ENCODE assay signal across 1 cellular context in the genomic region with DNA sequence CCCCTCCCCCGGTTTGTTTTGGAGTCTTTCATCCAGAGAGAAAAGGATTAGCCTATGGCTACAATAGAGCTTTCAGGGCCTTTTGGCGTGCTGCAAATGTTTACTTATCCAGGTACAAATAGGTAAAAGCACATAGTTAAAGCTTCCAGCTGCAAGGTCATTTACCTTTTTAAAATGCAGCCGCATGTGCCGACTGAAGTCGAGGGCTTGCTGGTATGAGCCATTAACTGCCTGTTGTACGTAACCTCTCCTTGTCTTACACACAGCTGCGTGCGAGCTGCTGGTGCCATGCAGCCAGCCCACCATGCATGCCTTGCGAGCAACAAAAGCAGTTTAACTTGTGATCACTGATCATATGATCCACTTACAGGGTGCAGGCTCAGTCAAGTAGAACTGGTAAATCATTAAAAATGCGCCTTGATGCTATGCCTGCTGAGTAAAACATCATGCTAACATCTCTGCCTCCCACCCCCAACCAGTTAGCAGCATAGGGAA.
TF ChIP-seq lines count a peak whose summit lies in the region.

No MANE protein-coding gene starts in this region.

TF ChIP-seq in HepG2, 621 proteins besides CTCF, POLR2A, EP300 and RAD21 (continued from another document and continues in another):
- no peak for TF ChIP-seq KLF15 (CRISPR knock-in tag; IDR thresholded peaks at IDR 0.05; ENCODE audit: borderline replicate concordance)
- no peak for TF ChIP-seq ZNF674 (CRISPR knock-in tag; IDR thresholded peaks at IDR 0.05; ENCODE audit: low read depth)
- no peak for TF ChIP-seq ZNF777 (CRISPR knock-in tag; IDR thresholded peaks at IDR 0.05)
- no peak for TF ChIP-seq ZNF781 (CRISPR knock-in tag; IDR thresholded peaks at IDR 0.05; ENCODE audit: borderline replicate concordance, not compliant biosample characterization)
- TF ChIP-seq SALL1 (CRISPR knock-in tag; IDR thresholded peaks at IDR 0.05): peak; percentile 79
- TF ChIP-seq FOXK1 (CRISPR knock-in tag; IDR thresholded peaks at IDR 0.05; ENCODE audit: borderline replicate concordance, low read depth): no peak
- no peak for TF ChIP-seq HNF4G (IDR thresholded peaks at IDR 0.05; ENCODE audit: borderline replicate concordance, low read depth, low read length)
- TF ChIP-seq HNF4G (CRISPR knock-in tag; IDR thresholded peaks at IDR 0.05; ENCODE audit: borderline replicate concordance, low read depth): no peak
- TF ChIP-seq GATAD2A (CRISPR knock-in tag; IDR thresholded peaks at IDR 0.05): peak; percentile 71
- TF ChIP-seq ZZZ3 (CRISPR knock-in tag; IDR thresholded peaks at IDR 0.05; ENCODE audit: borderline replicate concordance): no peak
- TF ChIP-seq, protein P1, sequence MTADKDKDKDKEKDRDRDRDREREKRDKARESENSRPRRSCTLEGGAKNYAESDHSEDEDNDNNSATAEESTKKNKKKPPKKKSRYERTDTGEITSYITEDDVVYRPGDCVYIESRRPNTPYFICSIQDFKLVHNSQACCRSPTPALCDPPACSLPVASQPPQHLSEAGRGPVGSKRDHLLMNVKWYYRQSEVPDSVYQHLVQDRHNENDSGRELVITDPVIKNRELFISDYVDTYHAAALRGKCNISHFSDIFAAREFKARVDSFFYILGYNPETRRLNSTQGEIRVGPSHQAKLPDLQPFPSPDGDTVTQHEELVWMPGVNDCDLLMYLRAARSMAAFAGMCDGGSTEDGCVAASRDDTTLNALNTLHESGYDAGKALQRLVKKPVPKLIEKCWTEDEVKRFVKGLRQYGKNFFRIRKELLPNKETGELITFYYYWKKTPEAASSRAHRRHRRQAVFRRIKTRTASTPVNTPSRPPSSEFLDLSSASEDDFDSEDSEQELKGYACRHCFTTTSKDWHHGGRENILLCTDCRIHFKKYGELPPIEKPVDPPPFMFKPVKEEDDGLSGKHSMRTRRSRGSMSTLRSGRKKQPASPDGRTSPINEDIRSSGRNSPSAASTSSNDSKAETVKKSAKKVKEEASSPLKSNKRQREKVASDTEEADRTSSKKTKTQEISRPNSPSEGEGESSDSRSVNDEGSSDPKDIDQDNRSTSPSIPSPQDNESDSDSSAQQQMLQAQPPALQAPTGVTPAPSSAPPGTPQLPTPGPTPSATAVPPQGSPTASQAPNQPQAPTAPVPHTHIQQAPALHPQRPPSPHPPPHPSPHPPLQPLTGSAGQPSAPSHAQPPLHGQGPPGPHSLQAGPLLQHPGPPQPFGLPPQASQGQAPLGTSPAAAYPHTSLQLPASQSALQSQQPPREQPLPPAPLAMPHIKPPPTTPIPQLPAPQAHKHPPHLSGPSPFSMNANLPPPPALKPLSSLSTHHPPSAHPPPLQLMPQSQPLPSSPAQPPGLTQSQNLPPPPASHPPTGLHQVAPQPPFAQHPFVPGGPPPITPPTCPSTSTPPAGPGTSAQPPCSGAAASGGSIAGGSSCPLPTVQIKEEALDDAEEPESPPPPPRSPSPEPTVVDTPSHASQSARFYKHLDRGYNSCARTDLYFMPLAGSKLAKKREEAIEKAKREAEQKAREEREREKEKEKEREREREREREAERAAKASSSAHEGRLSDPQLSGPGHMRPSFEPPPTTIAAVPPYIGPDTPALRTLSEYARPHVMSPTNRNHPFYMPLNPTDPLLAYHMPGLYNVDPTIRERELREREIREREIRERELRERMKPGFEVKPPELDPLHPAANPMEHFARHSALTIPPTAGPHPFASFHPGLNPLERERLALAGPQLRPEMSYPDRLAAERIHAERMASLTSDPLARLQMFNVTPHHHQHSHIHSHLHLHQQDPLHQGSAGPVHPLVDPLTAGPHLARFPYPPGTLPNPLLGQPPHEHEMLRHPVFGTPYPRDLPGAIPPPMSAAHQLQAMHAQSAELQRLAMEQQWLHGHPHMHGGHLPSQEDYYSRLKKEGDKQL (CRISPR knock-in tag; IDR thresholded peaks at IDR 0.05; ENCODE audit: low read depth): peak; percentile 69; the same call in 1 of the 2 replicates
- TF ChIP-seq ZNF333 (CRISPR knock-in tag; IDR thresholded peaks at IDR 0.05; ENCODE audit: borderline replicate concordance): no peak
- no peak for TF ChIP-seq NAIF1 (CRISPR knock-in tag; IDR thresholded peaks at IDR 0.05; ENCODE audit: borderline replicate concordance)
- TF ChIP-seq RFX1 (IDR thresholded peaks at IDR 0.05): no peak
- TF ChIP-seq ZNF724P (CRISPR knock-in tag; IDR thresholded peaks at IDR 0.05; ENCODE audit: borderline replicate concordance): no peak
- no peak for TF ChIP-seq GPN1 (CRISPR knock-in tag; IDR thresholded peaks at IDR 0.05; ENCODE audit: borderline replicate concordance)
- TF ChIP-seq WIZ (CRISPR knock-in tag; IDR thresholded peaks at IDR 0.05): peak; percentile 29; the same call in 1 of the 2 replicates
- TF ChIP-seq ZNF891 (CRISPR knock-in tag; IDR thresholded peaks at IDR 0.05): 0 out of 2 replicates have a peak, but pooled peaks have one; percentile 57
- 0 out of 2 replicates have a peak, but pooled peaks have one; percentile 20 for TF ChIP-seq KMT2A (CRISPR knock-in tag; IDR thresholded peaks at IDR 0.05)
- TF ChIP-seq ZNF83 (CRISPR knock-in tag; IDR thresholded peaks at IDR 0.05; ENCODE audit: borderline replicate concordance): no peak
- no peak for TF ChIP-seq ZNF614 (CRISPR knock-in tag; IDR thresholded peaks at IDR 0.05; ENCODE audit: borderline replicate concordance)
- TF ChIP-seq HDAC2 (CRISPR knock-in tag; IDR thresholded peaks at IDR 0.05): no peak
- no peak for TF ChIP-seq IRF9 (CRISPR knock-in tag; IDR thresholded peaks at IDR 0.05; ENCODE audit: borderline replicate concordance)
- TF ChIP-seq ZNF704 (CRISPR knock-in tag; IDR thresholded peaks at IDR 0.05; ENCODE audit: borderline replicate concordance): no peak
- peak; percentile 47; the same call in 1 of the 2 replicates for TF ChIP-seq ZNF350 (CRISPR knock-in tag; IDR thresholded peaks at IDR 0.05; ENCODE audit: borderline replicate concordance, low read depth)
- peak; percentile 37 for TF ChIP-seq HOXA3 (CRISPR knock-in tag; IDR thresholded peaks at IDR 0.05)
- no peak for TF ChIP-seq TCF12 (IDR thresholded peaks at IDR 0.05)
- no peak for TF ChIP-seq TCF12 (CRISPR knock-in tag; IDR thresholded peaks at IDR 0.05)
- no peak for TF ChIP-seq RBM22 (optimal IDR thresholded peaks at IDR 0.05; ENCODE audit: low read length)
- TF ChIP-seq SPEN (CRISPR knock-in tag; IDR thresholded peaks at IDR 0.05; ENCODE audit: low read depth): no peak
- TF ChIP-seq ZGPAT (CRISPR knock-in tag; IDR thresholded peaks at IDR 0.05): peak; percentile 75
- TF ChIP-seq ZBTB21 (CRISPR knock-in tag; IDR thresholded peaks at IDR 0.05): no peak; the same call in 1 of the 2 replicates
- TF ChIP-seq HNF4A (CRISPR knock-in tag; IDR thresholded peaks at IDR 0.05): peak; percentile 31
- no peak for TF ChIP-seq THAP9 (CRISPR knock-in tag; IDR thresholded peaks at IDR 0.05; ENCODE audit: borderline replicate concordance)
- TF ChIP-seq ZNF20 (CRISPR knock-in tag; IDR thresholded peaks at IDR 0.05): no peak
- no peak for TF ChIP-seq ZNF18 (CRISPR knock-in tag; IDR thresholded peaks at IDR 0.05; ENCODE audit: insufficient replicate concordance)
- peak; percentile 56 for TF ChIP-seq SAP130 (CRISPR knock-in tag; IDR thresholded peaks at IDR 0.05; ENCODE audit: low read depth)
- no peak for TF ChIP-seq ZNF510 (CRISPR knock-in tag; IDR thresholded peaks at IDR 0.05; ENCODE audit: low read depth)
- TF ChIP-seq ZNF816 (CRISPR knock-in tag; IDR thresholded peaks at IDR 0.05; ENCODE audit: borderline replicate concordance): no peak
- TF ChIP-seq, protein P2, sequence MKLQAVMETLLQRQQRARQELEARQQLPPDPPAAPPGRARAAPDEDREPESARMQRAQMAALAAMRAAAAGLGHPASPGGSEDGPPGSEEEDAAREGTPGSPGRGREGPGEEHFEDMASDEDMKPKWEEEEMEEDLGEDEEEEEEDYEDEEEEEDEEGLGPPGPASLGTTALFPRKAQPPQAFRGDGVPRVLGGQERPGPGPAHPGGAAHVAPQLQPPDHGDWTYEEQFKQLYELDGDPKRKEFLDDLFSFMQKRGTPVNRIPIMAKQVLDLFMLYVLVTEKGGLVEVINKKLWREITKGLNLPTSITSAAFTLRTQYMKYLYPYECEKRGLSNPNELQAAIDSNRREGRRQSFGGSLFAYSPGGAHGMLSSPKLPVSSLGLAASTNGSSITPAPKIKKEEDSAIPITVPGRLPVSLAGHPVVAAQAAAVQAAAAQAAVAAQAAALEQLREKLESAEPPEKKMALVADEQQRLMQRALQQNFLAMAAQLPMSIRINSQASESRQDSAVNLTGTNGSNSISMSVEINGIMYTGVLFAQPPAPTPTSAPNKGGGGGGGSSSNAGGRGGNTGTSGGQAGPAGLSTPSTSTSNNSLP (IDR thresholded peaks at IDR 0.05; ENCODE audit: low read depth, low read length): no peak
- TF ChIP-seq, protein P3, sequence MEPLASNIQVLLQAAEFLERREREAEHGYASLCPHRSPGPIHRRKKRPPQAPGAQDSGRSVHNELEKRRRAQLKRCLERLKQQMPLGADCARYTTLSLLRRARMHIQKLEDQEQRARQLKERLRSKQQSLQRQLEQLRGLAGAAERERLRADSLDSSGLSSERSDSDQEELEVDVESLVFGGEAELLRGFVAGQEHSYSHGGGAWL (CRISPR knock-in tag; IDR thresholded peaks at IDR 0.05): no peak
- TF ChIP-seq SOX13 (IDR thresholded peaks at IDR 0.05): peak; percentile 73
- peak in 1 of 2 experiments; percentile 89; a peak in 2 of 4 replicates for TF ChIP-seq SOX13 (CRISPR knock-in tag; conservative IDR thresholded peaks at IDR 0.05 in 1 of 2, IDR thresholded peaks at IDR 0.05 in 1 of 2)
- TF ChIP-seq ZNF513 (CRISPR knock-in tag; conservative IDR thresholded peaks at IDR 0.05): no peak
- TF ChIP-seq ZNF766 (CRISPR knock-in tag; IDR thresholded peaks at IDR 0.05; ENCODE audit: borderline replicate concordance): 0 out of 2 replicates have a peak, but pooled peaks have one; percentile 46
